ENCODE assay signal across 1 cellular context in the genomic region with DNA sequence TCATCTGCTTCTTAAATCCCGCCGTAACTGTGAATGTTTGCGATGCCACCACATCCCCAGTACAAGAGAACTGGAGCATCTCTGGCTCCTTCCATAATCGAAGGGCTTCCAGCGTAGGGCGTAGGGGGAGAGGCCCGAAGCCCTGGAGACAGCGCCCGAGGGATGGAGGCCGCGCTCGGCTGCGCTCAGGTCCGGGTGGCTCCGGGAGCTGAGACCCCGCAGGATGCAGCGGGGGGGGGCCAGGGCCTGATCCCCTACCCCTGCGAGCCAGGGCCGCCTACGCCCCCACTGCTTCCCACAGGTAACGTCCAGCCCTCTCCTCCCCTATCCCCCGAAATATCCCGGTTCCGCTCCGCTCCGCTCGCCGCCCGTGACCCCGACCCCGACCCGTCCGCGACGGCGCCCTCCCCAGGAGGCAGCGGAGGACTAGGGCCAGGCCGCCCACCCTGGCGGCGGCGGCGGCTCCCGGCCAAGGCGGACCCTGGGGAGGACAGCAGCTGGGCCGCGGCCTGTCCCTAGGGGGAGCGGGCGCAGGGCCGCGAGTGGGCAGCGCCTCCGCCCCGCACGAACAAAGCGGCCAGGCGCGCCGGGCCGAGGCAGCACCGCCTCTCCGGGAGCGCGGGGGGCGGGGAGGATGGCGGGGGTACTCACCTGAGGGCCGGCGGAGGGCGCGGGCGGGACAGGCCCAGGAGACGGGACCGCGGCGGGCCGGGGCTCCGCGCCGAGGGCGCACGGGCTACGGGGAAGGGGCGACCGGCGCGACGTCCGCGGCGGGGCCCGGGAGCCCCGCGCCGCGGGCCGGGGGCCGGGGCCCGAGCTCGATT.
TF ChIP-seq lines count a peak whose summit lies in the region.

No MANE protein-coding gene starts in this region.

TF ChIP-seq in K562, 482 proteins besides CTCF, POLR2A, EP300 and RAD21 (continued from another document and continues in another):
- TF ChIP-seq, protein P1, sequence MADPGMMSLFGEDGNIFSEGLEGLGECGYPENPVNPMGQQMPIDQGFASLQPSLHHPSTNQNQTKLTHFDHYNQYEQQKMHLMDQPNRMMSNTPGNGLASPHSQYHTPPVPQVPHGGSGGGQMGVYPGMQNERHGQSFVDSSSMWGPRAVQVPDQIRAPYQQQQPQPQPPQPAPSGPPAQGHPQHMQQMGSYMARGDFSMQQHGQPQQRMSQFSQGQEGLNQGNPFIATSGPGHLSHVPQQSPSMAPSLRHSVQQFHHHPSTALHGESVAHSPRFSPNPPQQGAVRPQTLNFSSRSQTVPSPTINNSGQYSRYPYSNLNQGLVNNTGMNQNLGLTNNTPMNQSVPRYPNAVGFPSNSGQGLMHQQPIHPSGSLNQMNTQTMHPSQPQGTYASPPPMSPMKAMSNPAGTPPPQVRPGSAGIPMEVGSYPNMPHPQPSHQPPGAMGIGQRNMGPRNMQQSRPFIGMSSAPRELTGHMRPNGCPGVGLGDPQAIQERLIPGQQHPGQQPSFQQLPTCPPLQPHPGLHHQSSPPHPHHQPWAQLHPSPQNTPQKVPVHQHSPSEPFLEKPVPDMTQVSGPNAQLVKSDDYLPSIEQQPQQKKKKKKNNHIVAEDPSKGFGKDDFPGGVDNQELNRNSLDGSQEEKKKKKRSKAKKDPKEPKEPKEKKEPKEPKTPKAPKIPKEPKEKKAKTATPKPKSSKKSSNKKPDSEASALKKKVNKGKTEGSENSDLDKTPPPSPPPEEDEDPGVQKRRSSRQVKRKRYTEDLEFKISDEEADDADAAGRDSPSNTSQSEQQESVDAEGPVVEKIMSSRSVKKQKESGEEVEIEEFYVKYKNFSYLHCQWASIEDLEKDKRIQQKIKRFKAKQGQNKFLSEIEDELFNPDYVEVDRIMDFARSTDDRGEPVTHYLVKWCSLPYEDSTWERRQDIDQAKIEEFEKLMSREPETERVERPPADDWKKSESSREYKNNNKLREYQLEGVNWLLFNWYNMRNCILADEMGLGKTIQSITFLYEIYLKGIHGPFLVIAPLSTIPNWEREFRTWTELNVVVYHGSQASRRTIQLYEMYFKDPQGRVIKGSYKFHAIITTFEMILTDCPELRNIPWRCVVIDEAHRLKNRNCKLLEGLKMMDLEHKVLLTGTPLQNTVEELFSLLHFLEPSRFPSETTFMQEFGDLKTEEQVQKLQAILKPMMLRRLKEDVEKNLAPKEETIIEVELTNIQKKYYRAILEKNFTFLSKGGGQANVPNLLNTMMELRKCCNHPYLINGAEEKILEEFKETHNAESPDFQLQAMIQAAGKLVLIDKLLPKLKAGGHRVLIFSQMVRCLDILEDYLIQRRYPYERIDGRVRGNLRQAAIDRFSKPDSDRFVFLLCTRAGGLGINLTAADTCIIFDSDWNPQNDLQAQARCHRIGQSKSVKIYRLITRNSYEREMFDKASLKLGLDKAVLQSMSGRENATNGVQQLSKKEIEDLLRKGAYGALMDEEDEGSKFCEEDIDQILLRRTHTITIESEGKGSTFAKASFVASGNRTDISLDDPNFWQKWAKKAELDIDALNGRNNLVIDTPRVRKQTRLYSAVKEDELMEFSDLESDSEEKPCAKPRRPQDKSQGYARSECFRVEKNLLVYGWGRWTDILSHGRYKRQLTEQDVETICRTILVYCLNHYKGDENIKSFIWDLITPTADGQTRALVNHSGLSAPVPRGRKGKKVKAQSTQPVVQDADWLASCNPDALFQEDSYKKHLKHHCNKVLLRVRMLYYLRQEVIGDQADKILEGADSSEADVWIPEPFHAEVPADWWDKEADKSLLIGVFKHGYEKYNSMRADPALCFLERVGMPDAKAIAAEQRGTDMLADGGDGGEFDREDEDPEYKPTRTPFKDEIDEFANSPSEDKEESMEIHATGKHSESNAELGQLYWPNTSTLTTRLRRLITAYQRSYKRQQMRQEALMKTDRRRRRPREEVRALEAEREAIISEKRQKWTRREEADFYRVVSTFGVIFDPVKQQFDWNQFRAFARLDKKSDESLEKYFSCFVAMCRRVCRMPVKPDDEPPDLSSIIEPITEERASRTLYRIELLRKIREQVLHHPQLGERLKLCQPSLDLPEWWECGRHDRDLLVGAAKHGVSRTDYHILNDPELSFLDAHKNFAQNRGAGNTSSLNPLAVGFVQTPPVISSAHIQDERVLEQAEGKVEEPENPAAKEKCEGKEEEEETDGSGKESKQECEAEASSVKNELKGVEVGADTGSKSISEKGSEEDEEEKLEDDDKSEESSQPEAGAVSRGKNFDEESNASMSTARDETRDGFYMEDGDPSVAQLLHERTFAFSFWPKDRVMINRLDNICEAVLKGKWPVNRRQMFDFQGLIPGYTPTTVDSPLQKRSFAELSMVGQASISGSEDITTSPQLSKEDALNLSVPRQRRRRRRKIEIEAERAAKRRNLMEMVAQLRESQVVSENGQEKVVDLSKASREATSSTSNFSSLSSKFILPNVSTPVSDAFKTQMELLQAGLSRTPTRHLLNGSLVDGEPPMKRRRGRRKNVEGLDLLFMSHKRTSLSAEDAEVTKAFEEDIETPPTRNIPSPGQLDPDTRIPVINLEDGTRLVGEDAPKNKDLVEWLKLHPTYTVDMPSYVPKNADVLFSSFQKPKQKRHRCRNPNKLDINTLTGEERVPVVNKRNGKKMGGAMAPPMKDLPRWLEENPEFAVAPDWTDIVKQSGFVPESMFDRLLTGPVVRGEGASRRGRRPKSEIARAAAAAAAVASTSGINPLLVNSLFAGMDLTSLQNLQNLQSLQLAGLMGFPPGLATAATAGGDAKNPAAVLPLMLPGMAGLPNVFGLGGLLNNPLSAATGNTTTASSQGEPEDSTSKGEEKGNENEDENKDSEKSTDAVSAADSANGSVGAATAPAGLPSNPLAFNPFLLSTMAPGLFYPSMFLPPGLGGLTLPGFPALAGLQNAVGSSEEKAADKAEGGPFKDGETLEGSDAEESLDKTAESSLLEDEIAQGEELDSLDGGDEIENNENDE (IDR thresholded peaks at IDR 0.05; ENCODE audit: low read depth, low read length), result no peak
- TF ChIP-seq, protein P2, sequence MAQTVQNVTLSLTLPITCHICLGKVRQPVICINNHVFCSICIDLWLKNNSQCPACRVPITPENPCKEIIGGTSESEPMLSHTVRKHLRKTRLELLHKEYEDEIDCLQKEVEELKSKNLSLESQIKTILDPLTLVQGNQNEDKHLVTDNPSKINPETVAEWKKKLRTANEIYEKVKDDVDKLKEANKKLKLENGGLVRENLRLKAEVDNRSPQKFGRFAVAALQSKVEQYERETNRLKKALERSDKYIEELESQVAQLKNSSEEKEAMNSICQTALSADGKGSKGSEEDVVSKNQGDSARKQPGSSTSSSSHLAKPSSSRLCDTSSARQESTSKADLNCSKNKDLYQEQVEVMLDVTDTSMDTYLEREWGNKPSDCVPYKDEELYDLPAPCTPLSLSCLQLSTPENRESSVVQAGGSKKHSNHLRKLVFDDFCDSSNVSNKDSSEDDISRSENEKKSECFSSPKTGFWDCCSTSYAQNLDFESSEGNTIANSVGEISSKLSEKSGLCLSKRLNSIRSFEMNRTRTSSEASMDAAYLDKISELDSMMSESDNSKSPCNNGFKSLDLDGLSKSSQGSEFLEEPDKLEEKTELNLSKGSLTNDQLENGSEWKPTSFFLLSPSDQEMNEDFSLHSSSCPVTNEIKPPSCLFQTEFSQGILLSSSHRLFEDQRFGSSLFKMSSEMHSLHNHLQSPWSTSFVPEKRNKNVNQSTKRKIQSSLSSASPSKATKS (CRISPR knock-in tag; IDR thresholded peaks at IDR 0.05), result no peak
- no peak for TF ChIP-seq CBFA2T2 (conservative IDR thresholded peaks at IDR 0.05)
- TF ChIP-seq, protein P3, sequence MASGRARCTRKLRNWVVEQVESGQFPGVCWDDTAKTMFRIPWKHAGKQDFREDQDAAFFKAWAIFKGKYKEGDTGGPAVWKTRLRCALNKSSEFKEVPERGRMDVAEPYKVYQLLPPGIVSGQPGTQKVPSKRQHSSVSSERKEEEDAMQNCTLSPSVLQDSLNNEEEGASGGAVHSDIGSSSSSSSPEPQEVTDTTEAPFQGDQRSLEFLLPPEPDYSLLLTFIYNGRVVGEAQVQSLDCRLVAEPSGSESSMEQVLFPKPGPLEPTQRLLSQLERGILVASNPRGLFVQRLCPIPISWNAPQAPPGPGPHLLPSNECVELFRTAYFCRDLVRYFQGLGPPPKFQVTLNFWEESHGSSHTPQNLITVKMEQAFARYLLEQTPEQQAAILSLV (tag; IDR thresholded peaks at IDR 0.05), result no peak
- no peak for TF ChIP-seq ZNF134 (CRISPR knock-in tag; conservative IDR thresholded peaks at IDR 0.05)
- TF ChIP-seq, protein P4, sequence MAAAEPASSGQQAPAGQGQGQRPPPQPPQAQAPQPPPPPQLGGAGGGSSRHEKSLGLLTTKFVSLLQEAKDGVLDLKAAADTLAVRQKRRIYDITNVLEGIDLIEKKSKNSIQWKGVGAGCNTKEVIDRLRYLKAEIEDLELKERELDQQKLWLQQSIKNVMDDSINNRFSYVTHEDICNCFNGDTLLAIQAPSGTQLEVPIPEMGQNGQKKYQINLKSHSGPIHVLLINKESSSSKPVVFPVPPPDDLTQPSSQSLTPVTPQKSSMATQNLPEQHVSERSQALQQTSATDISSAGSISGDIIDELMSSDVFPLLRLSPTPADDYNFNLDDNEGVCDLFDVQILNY (CRISPR knock-in tag; IDR thresholded peaks at IDR 0.05), result no peak
- TF ChIP-seq, protein P5, sequence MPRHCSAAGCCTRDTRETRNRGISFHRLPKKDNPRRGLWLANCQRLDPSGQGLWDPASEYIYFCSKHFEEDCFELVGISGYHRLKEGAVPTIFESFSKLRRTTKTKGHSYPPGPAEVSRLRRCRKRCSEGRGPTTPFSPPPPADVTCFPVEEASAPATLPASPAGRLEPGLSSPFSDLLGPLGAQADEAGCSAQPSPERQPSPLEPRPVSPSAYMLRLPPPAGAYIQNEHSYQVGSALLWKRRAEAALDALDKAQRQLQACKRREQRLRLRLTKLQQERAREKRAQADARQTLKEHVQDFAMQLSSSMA (CRISPR knock-in tag; IDR thresholded peaks at IDR 0.05), result no peak
- TF ChIP-seq ZNF41 (CRISPR knock-in tag; conservative IDR thresholded peaks at IDR 0.05), result no peak
- no peak for TF ChIP-seq EHMT2 (IDR thresholded peaks at IDR 0.05)
- TF ChIP-seq SMARCA5 (IDR thresholded peaks at IDR 0.05), result no peak
- TF ChIP-seq, protein P6, sequence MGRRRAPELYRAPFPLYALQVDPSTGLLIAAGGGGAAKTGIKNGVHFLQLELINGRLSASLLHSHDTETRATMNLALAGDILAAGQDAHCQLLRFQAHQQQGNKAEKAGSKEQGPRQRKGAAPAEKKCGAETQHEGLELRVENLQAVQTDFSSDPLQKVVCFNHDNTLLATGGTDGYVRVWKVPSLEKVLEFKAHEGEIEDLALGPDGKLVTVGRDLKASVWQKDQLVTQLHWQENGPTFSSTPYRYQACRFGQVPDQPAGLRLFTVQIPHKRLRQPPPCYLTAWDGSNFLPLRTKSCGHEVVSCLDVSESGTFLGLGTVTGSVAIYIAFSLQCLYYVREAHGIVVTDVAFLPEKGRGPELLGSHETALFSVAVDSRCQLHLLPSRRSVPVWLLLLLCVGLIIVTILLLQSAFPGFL (CRISPR knock-in tag; IDR thresholded peaks at IDR 0.05), result no peak
- TF ChIP-seq, protein P7, sequence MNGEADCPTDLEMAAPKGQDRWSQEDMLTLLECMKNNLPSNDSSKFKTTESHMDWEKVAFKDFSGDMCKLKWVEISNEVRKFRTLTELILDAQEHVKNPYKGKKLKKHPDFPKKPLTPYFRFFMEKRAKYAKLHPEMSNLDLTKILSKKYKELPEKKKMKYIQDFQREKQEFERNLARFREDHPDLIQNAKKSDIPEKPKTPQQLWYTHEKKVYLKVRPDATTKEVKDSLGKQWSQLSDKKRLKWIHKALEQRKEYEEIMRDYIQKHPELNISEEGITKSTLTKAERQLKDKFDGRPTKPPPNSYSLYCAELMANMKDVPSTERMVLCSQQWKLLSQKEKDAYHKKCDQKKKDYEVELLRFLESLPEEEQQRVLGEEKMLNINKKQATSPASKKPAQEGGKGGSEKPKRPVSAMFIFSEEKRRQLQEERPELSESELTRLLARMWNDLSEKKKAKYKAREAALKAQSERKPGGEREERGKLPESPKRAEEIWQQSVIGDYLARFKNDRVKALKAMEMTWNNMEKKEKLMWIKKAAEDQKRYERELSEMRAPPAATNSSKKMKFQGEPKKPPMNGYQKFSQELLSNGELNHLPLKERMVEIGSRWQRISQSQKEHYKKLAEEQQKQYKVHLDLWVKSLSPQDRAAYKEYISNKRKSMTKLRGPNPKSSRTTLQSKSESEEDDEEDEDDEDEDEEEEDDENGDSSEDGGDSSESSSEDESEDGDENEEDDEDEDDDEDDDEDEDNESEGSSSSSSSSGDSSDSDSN (IDR thresholded peaks at IDR 0.05; ENCODE audit: borderline replicate concordance in 1 of 2, low read depth in 2 of 2, low read length in 2 of 2), result peak; percentile 4 to 68; a peak in 1 of 4 replicates
- no peak for TF ChIP-seq BACH1 (tag; IDR thresholded peaks at IDR 0.05)
- no peak for TF ChIP-seq JUNB (CRISPR knock-in tag; conservative IDR thresholded peaks at IDR 0.05)
- TF ChIP-seq, protein P8, sequence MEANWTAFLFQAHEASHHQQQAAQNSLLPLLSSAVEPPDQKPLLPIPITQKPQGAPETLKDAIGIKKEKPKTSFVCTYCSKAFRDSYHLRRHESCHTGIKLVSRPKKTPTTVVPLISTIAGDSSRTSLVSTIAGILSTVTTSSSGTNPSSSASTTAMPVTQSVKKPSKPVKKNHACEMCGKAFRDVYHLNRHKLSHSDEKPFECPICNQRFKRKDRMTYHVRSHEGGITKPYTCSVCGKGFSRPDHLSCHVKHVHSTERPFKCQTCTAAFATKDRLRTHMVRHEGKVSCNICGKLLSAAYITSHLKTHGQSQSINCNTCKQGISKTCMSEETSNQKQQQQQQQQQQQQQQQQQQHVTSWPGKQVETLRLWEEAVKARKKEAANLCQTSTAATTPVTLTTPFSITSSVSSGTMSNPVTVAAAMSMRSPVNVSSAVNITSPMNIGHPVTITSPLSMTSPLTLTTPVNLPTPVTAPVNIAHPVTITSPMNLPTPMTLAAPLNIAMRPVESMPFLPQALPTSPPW (CRISPR knock-in tag; IDR thresholded peaks at IDR 0.05), result no peak; the same call in none of the 2 replicates
- no peak for TF ChIP-seq RAD51 (IDR thresholded peaks at IDR 0.05; ENCODE audit: borderline replicate concordance, low read depth)
- no peak for TF ChIP-seq SETDB1 (IDR thresholded peaks at IDR 0.05; ENCODE audit: low read length)
- TF ChIP-seq, protein P9, sequence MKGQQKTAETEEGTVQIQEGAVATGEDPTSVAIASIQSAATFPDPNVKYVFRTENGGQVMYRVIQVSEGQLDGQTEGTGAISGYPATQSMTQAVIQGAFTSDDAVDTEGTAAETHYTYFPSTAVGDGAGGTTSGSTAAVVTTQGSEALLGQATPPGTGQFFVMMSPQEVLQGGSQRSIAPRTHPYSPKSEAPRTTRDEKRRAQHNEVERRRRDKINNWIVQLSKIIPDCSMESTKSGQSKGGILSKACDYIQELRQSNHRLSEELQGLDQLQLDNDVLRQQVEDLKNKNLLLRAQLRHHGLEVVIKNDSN (CRISPR knock-in tag; IDR thresholded peaks at IDR 0.05), result no peak
- no peak for TF ChIP-seq ZSCAN29 (IDR thresholded peaks at IDR 0.05)
- TF ChIP-seq ZNF316 (IDR thresholded peaks at IDR 0.05), result no peak
- no peak for TF ChIP-seq ZNF436 (CRISPR knock-in tag; IDR thresholded peaks at IDR 0.05)
- TF ChIP-seq ARNT (IDR thresholded peaks at IDR 0.05), result no peak
- no peak for TF ChIP-seq ESRRA (IDR thresholded peaks at IDR 0.05; ENCODE audit: borderline replicate concordance, low read depth)
- TF ChIP-seq ZNF431 (CRISPR knock-in tag; IDR thresholded peaks at IDR 0.05), result no peak
- no peak for TF ChIP-seq HMG20B (CRISPR knock-in tag; IDR thresholded peaks at IDR 0.05)
- TF ChIP-seq ZNF165 (CRISPR knock-in tag; IDR thresholded peaks at IDR 0.05; ENCODE audit: borderline replicate concordance), result no peak
- TF ChIP-seq FOXK2 (conservative IDR thresholded peaks at IDR 0.05 in 1 of 2, IDR thresholded peaks at IDR 0.05 in 1 of 2; ENCODE audit: low read depth in 2 of 2), result no peak
- TF ChIP-seq ZBTB7A (IDR thresholded peaks at IDR 0.05; ENCODE audit: borderline replicate concordance, control insufficient read depth, low read depth, low read length), result peak; percentile 49; the same call in 1 of the 2 replicates
- TF ChIP-seq, protein P10, sequence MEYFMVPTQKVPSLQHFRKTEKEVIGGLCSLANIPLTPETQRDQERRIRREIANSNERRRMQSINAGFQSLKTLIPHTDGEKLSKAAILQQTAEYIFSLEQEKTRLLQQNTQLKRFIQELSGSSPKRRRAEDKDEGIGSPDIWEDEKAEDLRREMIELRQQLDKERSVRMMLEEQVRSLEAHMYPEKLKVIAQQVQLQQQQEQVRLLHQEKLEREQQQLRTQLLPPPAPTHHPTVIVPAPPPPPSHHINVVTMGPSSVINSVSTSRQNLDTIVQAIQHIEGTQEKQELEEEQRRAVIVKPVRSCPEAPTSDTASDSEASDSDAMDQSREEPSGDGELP (CRISPR knock-in tag; IDR thresholded peaks at IDR 0.05; ENCODE audit: borderline replicate concordance), result no peak
